In the genomic region with DNA sequence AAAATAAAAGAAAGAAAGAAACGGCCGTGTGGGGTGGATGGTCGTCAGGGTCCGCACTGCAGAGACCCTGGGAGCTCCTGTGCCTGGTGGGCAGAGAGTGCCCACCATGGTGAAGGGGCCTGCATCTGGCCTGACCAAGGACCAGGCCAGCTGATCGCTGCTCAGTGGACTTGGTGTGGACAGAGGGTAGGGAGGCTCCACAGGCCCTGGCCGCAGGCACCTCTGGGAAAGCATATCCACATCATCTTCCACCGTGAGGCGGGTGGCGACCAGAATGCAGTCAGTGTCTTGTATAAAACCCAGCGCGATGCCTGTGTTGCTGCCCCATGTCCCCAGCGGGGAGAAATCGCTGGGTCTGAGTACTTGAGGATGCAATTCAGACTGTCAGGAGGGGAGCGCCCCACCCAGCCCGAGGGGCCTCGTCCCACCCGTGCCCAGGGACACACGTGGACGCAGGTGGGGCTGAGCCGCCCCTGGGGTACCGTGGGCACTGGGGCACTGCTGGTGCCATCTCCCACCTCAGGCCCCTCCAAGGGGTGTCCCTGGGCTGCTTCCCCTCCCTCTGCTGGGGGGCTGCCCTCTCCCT, we compare ENCODE assay signal across 2 cellular contexts.
TF ChIP-seq lines count a peak whose summit lies in the region.

No MANE protein-coding gene starts in this region.

TF ChIP-seq in A549, 52 proteins besides CTCF, POLR2A, EP300 and RAD21:
- TF ChIP-seq RNF2 (IDR thresholded peaks at IDR 0.05; ENCODE audit: borderline replicate concordance, low read depth) (no peak), TP53 (CRISPR knock-in tag; IDR thresholded peaks at IDR 0.05) (no peak)

TF ChIP-seq in K562, 482 proteins besides CTCF, POLR2A, EP300 and RAD21:
- TF ChIP-seq RBBP5 (IDR thresholded peaks at IDR 0.05; ENCODE audit: borderline replicate concordance, insufficient read depth, low read length, poor library complexity, severe bottlenecking) = peak; percentile 21
- TF ChIP-seq HMGN3 (IDR thresholded peaks at IDR 0.05; ENCODE audit: borderline replicate concordance, extremely low read depth, insufficient read length, low read depth, low read length) = peak; percentile 2
- no peak for TF ChIP-seq ZNF696 (CRISPR knock-in tag; conservative IDR thresholded peaks at IDR 0.05)
